ENCODE assay signal across 24 cellular contexts in the genomic region with DNA sequence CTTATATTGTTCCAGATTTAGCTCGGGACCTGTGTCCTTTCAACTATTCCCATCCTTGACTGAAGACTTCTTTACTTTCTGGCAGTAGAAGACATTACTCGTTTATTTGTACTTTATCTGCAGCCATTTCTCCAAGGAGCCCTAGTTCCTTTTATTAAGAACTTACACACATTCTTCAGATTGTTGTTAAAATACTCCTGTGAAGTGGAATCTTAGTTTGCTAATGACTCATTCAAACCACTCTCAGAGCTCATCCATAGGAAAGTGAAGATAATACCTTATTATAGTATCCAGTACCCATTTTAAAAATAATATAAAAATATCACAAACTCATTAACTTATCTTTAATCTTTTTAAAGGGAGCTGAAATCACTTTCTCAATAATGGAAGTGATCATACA.
DNase-seq lines count a peak whose midpoint lies in the region; ATAC-seq and TF ChIP-seq lines count a peak whose summit lies in the region.
"Had no signal": no experiment of that assay in that cellular context is flagged by ENCODE, and none has a peak within 500 bp of the region (broad histone marks: within the 10 kb centered on the region; RNA-seq: fewer than 3 reads in every experiment).

No MANE protein-coding gene starts in this region.

- no peaks in the 10 kb centered on the region for H3K9me3 ChIP-seq in PC-3 (ENCODE audit: low read length)
- H3K9me3 ChIP-seq: right lobe of liver had no signal

- no peaks in the 10 kb centered on the region for H4K20me1 ChIP-seq in PC-3 (ENCODE audit: low read length)

- peaks cover 65% of the 10 kb centered on the region for H3K27me3 ChIP-seq in PC-3 (ENCODE audit: low read length)
- H3K27me3 ChIP-seq: right lobe of liver had no signal

- no peak for TF ChIP-seq POLR2A in erythroblast (IDR thresholded peaks at IDR 0.05; ENCODE audit: low read length)

- H3K4me3 ChIP-seq in PC-3 (ENCODE audit: low read length), result no peak overlapping the region
- H3K4me3 ChIP-seq: GM12878, right lobe of liver had no signal

- H3K9ac ChIP-seq in PC-3 (ENCODE audit: low read length), result no peak overlapping the region

- no peak overlapping the region for H2AFZ ChIP-seq in PC-3 (ENCODE audit: low read length)

- H3F3A ChIP-seq in PC-3 (ENCODE audit: low read length, unreplicated experiment), result no peaks in the 10 kb centered on the region

- no peak overlapping the region for H3K4me2 ChIP-seq in PC-3 (ENCODE audit: low read length)

- H3K4me1 ChIP-seq in PC-3 (ENCODE audit: insufficient read depth, low read length), result no peaks in the 10 kb centered on the region
- H3K4me1 ChIP-seq: right lobe of liver had no signal

- TF ChIP-seq CTCF in PC-3 (conservative IDR thresholded peaks at IDR 0.05; ENCODE audit: low read depth, low read length), result no peak

- no TSS peak for BruUV-seq in PC-3 (replicated peaks; lab: Mats Ljungman, UMichigan)

- POLR2A ChIA-PET in PC-3 (lab: Charles Lee; ENCODE audit: unreplicated experiment), result no interaction called here

- no peaks in the 10 kb centered on the region for H3K36me3 ChIP-seq in PC-3 (ENCODE audit: low read depth, low read length)
- H3K36me3 ChIP-seq: right lobe of liver had no signal

- no peak overlapping the region for H3K27ac ChIP-seq in PC-3 (ENCODE audit: low read length)
- H3K27ac ChIP-seq: C4-2B, HL-60, right lobe of liver, RWPE1 had no signal

- H3K9me2 ChIP-seq in PC-3 (replicated peaks; ENCODE audit: low read length), result no peaks in the 10 kb centered on the region

- H3K79me2 ChIP-seq in PC-3 (ENCODE audit: low read length), result no peaks in the 10 kb centered on the region

- intact Hi-C loops in PC-3 (cut with micrococcal nuclease), result loop anchor here (5.0 kb wide), 1 partner anchor 88 kb away; no protein-coding TSS in a partner anchor

- ATAC-seq in PC-3, result peak; percentile 72
- no peak for ATAC-seq in GM18909 (IDR thresholded peaks at IDR 0.05; ENCODE audit: poor library complexity, unreplicated experiment)
- no peak for ATAC-seq in GM18861 (IDR thresholded peaks at IDR 0.05; ENCODE audit: unreplicated experiment)
- ATAC-seq: GM12878, right lobe of liver, T-cell had no signal

- CTCF ChIA-PET in PC-3 (lab: Charles Lee), result no interaction called here

- peak; percentile 53 for DNase-seq in ELR (ENCODE audit: low read depth)
- DNase-seq in PC-3, result peak; percentile 25
- DNase-seq in fibroblast of peridontal ligament (ENCODE audit: extremely low read depth), result peak; percentile 3
- peak; percentile 31 for DNase-seq in non-pigmented ciliary epithelial cell (ENCODE audit: low read depth)
- no peak for DNase-seq in activated T-cell treated with anti-CD3 and anti-CD28 coated beads for 4 hours
- DNase-seq in erythroblast (lab: John Stamatoyannopoulos, UW), result no peak
- DNase-seq: activated CD4-positive, alpha-beta T cell treated with anti-CD3 and anti-CD28 coated beads, Interleukin-2, amount 50 U/mL, for 48 hours; activated CD4-positive, CD25-positive, alpha-beta regulatory T cell; activated CD8-positive, alpha-beta memory T cell treated with anti-CD3 and anti-CD28 coated beads, Interleukin-2, amount 50 U/mL, for 4 hours; activated naive CD4-positive, alpha-beta T cell treated with anti-CD3 and anti-CD28 coated beads, Interleukin-2, amount 50 U/mL, for 16 hours; Calu3; central memory CD4-positive, alpha-beta T cell; NCI-H1105; NCI-H2029; right lobe of liver; stimulated activated CD4-positive, alpha-beta T cell treated with anti-CD3 and anti-CD28 coated beads, Interleukin-12 subunit alpha, Interleukin-12 subunit beta, amount 100 ng/mL, for 4 hours; stimulated activated CD4-positive, alpha-beta T cell treated with anti-CD3 and anti-CD28 coated beads, Interleukin-4, amount 100 ng/mL, for 1 hour; T-cell had no signal

Comparison
In these comparisons a context has a peak if more than half of its experiments do, and no peak if none do; other contexts are left out.
1. DNase-seq: peak in ELR (single experiment), PC-3 (single experiment), fibroblast of peridontal ligament (single experiment) and non-pigmented ciliary epithelial cell (single experiment); none in activated T-cell treated with anti-CD3 and anti-CD28 coated beads for 4 hours (single experiment) and erythroblast (0 of 2).